In the genomic region with DNA sequence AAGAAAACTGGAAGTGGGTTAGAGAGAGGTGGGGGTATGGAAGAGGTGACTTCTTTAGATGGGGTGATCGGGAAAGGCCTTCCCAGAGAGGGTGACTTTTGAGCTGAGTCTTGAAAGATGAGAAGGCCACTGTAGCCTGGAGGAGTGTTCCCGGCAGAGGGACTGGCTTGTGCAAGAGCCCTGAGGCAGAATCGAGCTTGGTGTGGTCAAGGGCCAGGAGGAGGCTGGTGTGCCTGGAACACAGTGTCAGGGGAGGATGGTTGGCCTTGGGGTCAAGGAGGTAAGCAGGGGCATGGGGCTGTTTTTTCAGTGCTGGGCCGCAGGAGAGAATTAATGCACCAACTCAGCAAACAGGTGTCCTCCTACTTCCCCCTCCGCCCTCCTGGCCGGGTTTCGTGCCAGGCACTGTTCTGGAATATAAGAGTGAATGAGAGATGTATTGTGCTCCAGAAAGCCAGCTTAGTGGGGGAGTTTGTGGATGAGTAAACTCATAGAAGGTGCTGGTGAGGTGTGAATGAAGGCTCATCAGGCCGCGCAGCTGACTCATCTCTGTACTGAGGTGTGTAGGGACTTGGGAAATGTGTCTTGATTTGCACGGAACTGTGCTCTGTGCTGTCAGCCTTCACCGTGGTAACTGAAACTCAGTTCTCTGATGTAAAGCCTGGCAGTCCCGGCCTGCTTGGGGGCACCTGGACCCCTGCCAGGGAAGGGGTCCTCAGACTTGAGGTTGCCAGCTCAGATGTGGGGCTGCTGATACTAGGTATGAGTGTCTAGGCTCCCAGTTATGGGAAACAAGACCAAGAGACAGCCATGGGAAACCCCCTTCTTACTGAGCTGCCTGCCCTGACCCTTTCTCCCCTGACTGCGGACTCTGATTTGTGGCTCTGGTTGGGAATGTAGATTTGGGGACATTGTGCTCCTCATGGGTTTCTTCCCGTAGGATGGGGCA, we compare ENCODE assay signal across 8 cellular contexts. TPM values are rescaled to one million over a fixed set of nuclear protein-coding genes. Genes with fewer than 3 reads are reported as not detected.
A peak's percentile ranks its signal among the peaks of the same experiment; 100 is the strongest.
DNase-seq lines count a peak whose midpoint lies in the region; ATAC-seq and TF ChIP-seq lines count a peak whose summit lies in the region.

No MANE protein-coding gene starts in this region.

- DNase-seq in Daoy (ENCODE audit: low read depth): peak; percentile 97
- DNase-seq in Panc1 (ENCODE audit: low read depth, low spot score): no peak
- peak; percentile 84 for DNase-seq in activated naive CD4-positive, alpha-beta T cell treated with anti-CD3 and anti-CD28 coated beads, Interleukin-2, amount 10 ng/mL, durations not matched to agents 7 days and 5 days
- no peak for DNase-seq in HuH-7.5 (ENCODE audit: low spot score)
- no peak for DNase-seq in MV-4-11 (lab: John Stamatoyannopoulos, UW)
- DNase-seq in SIG-M5 (lab: John Stamatoyannopoulos, UW): no peak

- no peaks in the 10 kb centered on the region for H3K9me3 ChIP-seq in Panc1 (ENCODE audit: control insufficient read depth, insufficient read depth, low read depth, low read length)

- no peaks in the 10 kb centered on the region for H3K36me3 ChIP-seq in Panc1 (ENCODE audit: control insufficient read depth, insufficient read depth, low read length)

- peak overlapping the region; percentile 41; the same call in 1 of the 2 replicates for H3K27ac ChIP-seq in Panc1 (ENCODE audit: low read length)
- H3K27ac ChIP-seq in skin epidermis: peak overlapping the region in 19 of 21 experiments; percentile 6 to 87 (median 63)

- H3K9me3 Mint-ChIP-seq in activated naive CD4-positive, alpha-beta T cell treated with anti-CD3 and anti-CD28 coated beads, Interleukin-2, amount 10 ng/mL, durations not matched to agents 7 days and 5 days: no peaks in the 10 kb centered on the region

- H3K36me3 Mint-ChIP-seq in activated naive CD4-positive, alpha-beta T cell treated with anti-CD3 and anti-CD28 coated beads, Interleukin-2, amount 10 ng/mL, durations not matched to agents 7 days and 5 days: peaks cover 11% of the 10 kb centered on the region

- no TSS peak for BruUV-seq in Panc1 (replicated peaks; lab: Mats Ljungman, UMichigan)

- no peak overlapping the region for H3K4me3 ChIP-seq in Panc1 (ENCODE audit: low read depth in 2 of 2, low read length in 2 of 2)
- H3K4me3 ChIP-seq in skin epidermis: no peak overlapping the region

- H3K27ac Mint-ChIP-seq in activated naive CD4-positive, alpha-beta T cell treated with anti-CD3 and anti-CD28 coated beads, Interleukin-2, amount 10 ng/mL, durations not matched to agents 7 days and 5 days: peak overlapping the region; percentile 97

- H3K4me1 Mint-ChIP-seq in activated naive CD4-positive, alpha-beta T cell treated with anti-CD3 and anti-CD28 coated beads, Interleukin-2, amount 10 ng/mL, durations not matched to agents 7 days and 5 days: peaks cover 88% of the 10 kb centered on the region

- peaks cover 23% of the 10 kb centered on the region for H3K4me1 ChIP-seq in Panc1 (ENCODE audit: control insufficient read depth, insufficient read depth, low read length)

- H3K4me3 Mint-ChIP-seq in activated naive CD4-positive, alpha-beta T cell treated with anti-CD3 and anti-CD28 coated beads, Interleukin-2, amount 10 ng/mL, durations not matched to agents 7 days and 5 days: peak overlapping the region; percentile 5

- CTCF ChIA-PET in Panc1 (lab: Charles Lee): interaction anchor here (0.6 kb wide), 1 partner anchor 75 kb away, joined by 3 read pairs; no protein-coding TSS in a partner anchor
- CTCF ChIA-PET in activated naive CD4-positive, alpha-beta T cell treated with anti-CD3 and anti-CD28 coated beads, Interleukin-2, amount 10 ng/mL, durations not matched to agents 7 days and 5 days (lab: Charles Lee): interaction anchor here (0.7 to 2.5 kb wide), 6 partner anchors 13 to 128 kb away, joined by 3 to 10 read pairs (median 5); a partner anchor contains a TSS

- TF ChIP-seq CTCF in Panc1 (IDR thresholded peaks at IDR 0.05): no peak

- H3K27me3 ChIP-seq in Panc1 (ENCODE audit: control insufficient read depth, insufficient read depth, low read length): no peaks in the 10 kb centered on the region

- peak; percentile 47 for ATAC-seq in GM21737 (IDR thresholded peaks at IDR 0.05; ENCODE audit: unreplicated experiment)
- peak; percentile 80 for ATAC-seq in Panc1

- POLR2A ChIA-PET in Panc1 (lab: Charles Lee): no interaction called here

- no peaks in the 10 kb centered on the region for H3K27me3 Mint-ChIP-seq in activated naive CD4-positive, alpha-beta T cell treated with anti-CD3 and anti-CD28 coated beads, Interleukin-2, amount 10 ng/mL, durations not matched to agents 7 days and 5 days

- in situ Hi-C loops in Panc1 (cut with HindIII; ENCODE audit: low pct_unique_long_range_greater_than_20kb, low sequenced_read_pairs): no loop called here

- intact Hi-C loops in Panc1 (cut with micrococcal nuclease; ENCODE audit: unreplicated experiment): no loop called here

RNA-seq across cellular contexts. Expression of a gene that starts 15.3 kb away (rescaled TPM):
- total RNA-seq in Daoy (2014; rRNA removed; shearing (Covaris generic)): 55.3 and 59.5 TPM in 2 replicates
- total RNA-seq in Panc1 (2021; ENCODE audit: unreplicated experiment): 21.7 TPM
- 12.7 TPM for polyA plus RNA-seq in Panc1 (2012; ENCODE audit: insufficient read length)

Comparison
In these comparisons a context has a peak if more than half of its experiments do, and no peak if none do; other contexts are left out.
1. DNase-seq: peak in Daoy (single experiment) and activated naive CD4-positive, alpha-beta T cell treated with anti-CD3 and anti-CD28 coated beads, Interleukin-2, amount 10 ng/mL, durations not matched to agents 7 days and 5 days (single experiment); none in Panc1 (single experiment), HuH-7.5 (single experiment), MV-4-11 (single experiment) and SIG-M5 (single experiment).